11 cellular contexts compared by ENCODE assay signal in genomic region chr1:94095744-94096469, GRCh38. TPM values are rescaled to one million over a fixed set of nuclear protein-coding genes. Genes with fewer than 3 reads are reported as not detected.
DNase-seq lines count a peak whose midpoint lies in the region; ATAC-seq and TF ChIP-seq lines count a peak whose summit lies in the region.
"Had no signal": no experiment of that assay in that cellular context is flagged by ENCODE, and none has a peak within 500 bp of the region (broad histone marks: within the 10 kb centered on the region; RNA-seq: fewer than 3 reads in every experiment).

No MANE protein-coding gene starts in this region.

- TF ChIP-seq EP300 in sigmoid colon (IDR thresholded peaks at IDR 0.05), result no peak

- no peaks in the 10 kb centered on the region for H3K9me3 Mint-ChIP-seq in activated CD8-positive, alpha-beta memory T cell treated with anti-CD3 and anti-CD28 coated beads, Interleukin-2, amount 10 ng/mL, durations not matched to agents 7 days and 5 days (ENCODE audit: low read depth)
- no peaks in the 10 kb centered on the region for H3K9me3 Mint-ChIP-seq in activated T-cell treated with anti-CD3 and anti-CD28 coated beads, Interleukin-2, amount 50 U/mL, for 4 hours
- H3K9me3 Mint-ChIP-seq: activated CD4-positive, alpha-beta memory T cell treated with anti-CD3 and anti-CD28 coated beads, Interleukin-2, amount 10 ng/mL, durations not matched to agents 7 days and 5 days had no signal

- no peaks in the 10 kb centered on the region for H3K36me3 Mint-ChIP-seq in activated CD8-positive, alpha-beta memory T cell treated with anti-CD3 and anti-CD28 coated beads, Interleukin-2, amount 10 ng/mL, durations not matched to agents 7 days and 5 days
- H3K36me3 Mint-ChIP-seq in activated T-cell treated with anti-CD3 and anti-CD28 coated beads, Interleukin-2, amount 50 U/mL, for 4 hours (ENCODE audit: insufficient read depth), result no peaks in the 10 kb centered on the region

- H3K4me3 Mint-ChIP-seq in activated CD8-positive, alpha-beta memory T cell treated with anti-CD3 and anti-CD28 coated beads, Interleukin-2, amount 10 ng/mL, durations not matched to agents 7 days and 5 days, result no peak overlapping the region
- no peak overlapping the region for H3K4me3 Mint-ChIP-seq in activated T-cell treated with anti-CD3 and anti-CD28 coated beads, Interleukin-2, amount 50 U/mL, for 4 hours
- H3K4me3 Mint-ChIP-seq: activated CD4-positive, alpha-beta memory T cell treated with anti-CD3 and anti-CD28 coated beads, Interleukin-2, amount 10 ng/mL, durations not matched to agents 7 days and 5 days had no signal

- no peaks in the 10 kb centered on the region for H4K20me1 ChIP-seq in BLaER1

- H3K4me2 ChIP-seq in BLaER1, result peak overlapping the region; percentile 91

- TF ChIP-seq CTCF in cardiac fibroblast (IDR thresholded peaks at IDR 0.05; ENCODE audit: low read depth, low read length), result peak; percentile 2
- no peak for TF ChIP-seq CTCF in sigmoid colon (IDR thresholded peaks at IDR 0.05)
- no peak for TF ChIP-seq CTCF in omental fat pad (IDR thresholded peaks at IDR 0.05)

- intact Hi-C loops in sigmoid colon (cut with DNase I), result loop anchor here (1.0 kb wide), 1 partner anchor 27 kb away; no protein-coding TSS in a partner anchor

- H3K4me1 Mint-ChIP-seq in activated CD8-positive, alpha-beta memory T cell treated with anti-CD3 and anti-CD28 coated beads, Interleukin-2, amount 10 ng/mL, durations not matched to agents 7 days and 5 days, result peaks cover 20% of the 10 kb centered on the region
- peaks cover 4% of the 10 kb centered on the region for H3K4me1 Mint-ChIP-seq in activated T-cell treated with anti-CD3 and anti-CD28 coated beads, Interleukin-2, amount 50 U/mL, for 4 hours (ENCODE audit: low read depth)

- CTCF ChIA-PET in activated CD8-positive, alpha-beta memory T cell treated with anti-CD3 and anti-CD28 coated beads, Interleukin-2, amount 10 ng/mL, durations not matched to agents 7 days and 5 days (lab: Charles Lee), result no interaction called here

- WGBS in sigmoid colon, 2 donors, result 88 to 89% methylated on average over 14 of the region's 14 CpGs

- H3K9me3 ChIP-seq in BLaER1 (no peaks in the 10 kb centered on the region), sigmoid colon (no peaks in the 10 kb centered on the region)
- H3K9me3 ChIP-seq: BE2C had no signal

- H3K27ac Mint-ChIP-seq in activated CD8-positive, alpha-beta memory T cell treated with anti-CD3 and anti-CD28 coated beads, Interleukin-2, amount 10 ng/mL, durations not matched to agents 7 days and 5 days, result no peak overlapping the region
- H3K27ac Mint-ChIP-seq: activated CD4-positive, alpha-beta memory T cell treated with anti-CD3 and anti-CD28 coated beads, Interleukin-2, amount 10 ng/mL, durations not matched to agents 7 days and 5 days had no signal

- H3K9ac ChIP-seq in BLaER1, result peak overlapping the region; percentile 81

- H3K36me3 ChIP-seq in BLaER1 (no peaks in the 10 kb centered on the region), sigmoid colon (no peaks in the 10 kb centered on the region)
- H3K36me3 ChIP-seq: BE2C had no signal

- DNase-seq in cardiac fibroblast (ENCODE audit: low read depth in 2 of 2), result peak; percentile 64 to 79
- peak; percentile 38 for DNase-seq in hepatic stellate cell (ENCODE audit: low spot score)
- DNase-seq in sigmoid colon, result peak; percentile 82
- DNase-seq in omental fat pad (ENCODE audit: low spot score), result no peak
- DNase-seq in activated CD8-positive, alpha-beta memory T cell treated with anti-CD3 and anti-CD28 coated beads, Interleukin-2, amount 10 ng/mL, durations not matched to agents 7 days and 5 days, result no peak
- DNase-seq in activated T-cell treated with anti-CD3 and anti-CD28 coated beads, Interleukin-2, amount 50 U/mL, for 4 hours, result no peak
- no peak for DNase-seq in stimulated activated CD4-positive, alpha-beta T cell treated with anti-CD3 and anti-CD28 coated beads, Interleukin-12 subunit alpha, Interleukin-12 subunit beta, amount 100 ng/mL, for 4 hours
- DNase-seq: activated CD4-positive, alpha-beta memory T cell treated with anti-CD3 and anti-CD28 coated beads, Interleukin-2, amount 10 ng/mL, durations not matched to agents 7 days and 5 days; NCI-H1048 had no signal

- no peaks in the 10 kb centered on the region for H3K27me3 Mint-ChIP-seq in activated CD8-positive, alpha-beta memory T cell treated with anti-CD3 and anti-CD28 coated beads, Interleukin-2, amount 10 ng/mL, durations not matched to agents 7 days and 5 days
- H3K27me3 Mint-ChIP-seq in activated T-cell treated with anti-CD3 and anti-CD28 coated beads, Interleukin-2, amount 50 U/mL, for 4 hours (ENCODE audit: low read depth), result no peaks in the 10 kb centered on the region

- peaks cover 88% of the 10 kb centered on the region for H3K4me1 ChIP-seq in BLaER1
- peaks cover 0 to 64% (median 56%) of the 10 kb centered on the region in 4 donors for H3K4me1 ChIP-seq in sigmoid colon

- no peaks in the 10 kb centered on the region for H3K27me3 ChIP-seq in BLaER1
- no peaks in the 10 kb centered on the region for H3K27me3 ChIP-seq in sigmoid colon
- H3K27me3 ChIP-seq: BE2C had no signal

- H3K27ac ChIP-seq in BLaER1 (peak overlapping the region; percentile 98), sigmoid colon (peak overlapping the region; percentile 73 to 90 (median 76))

- no peak for TF ChIP-seq POLR2A in sigmoid colon (IDR thresholded peaks at IDR 0.05)

- ATAC-seq in omental fat pad (ENCODE audit: low FRiP score), result no peak
- no peak for ATAC-seq in activated CD8-positive, alpha-beta memory T cell treated with anti-CD3 and anti-CD28 coated beads, Interleukin-2, amount 10 ng/mL, durations not matched to agents 7 days and 5 days
- no peak for ATAC-seq in activated T-cell treated with anti-CD3 and anti-CD28 coated beads, Interleukin-2, amount 50 U/mL, for 4 hours

- peak overlapping the region; percentile 41; the same call in 1 of the 2 replicates for H3K4me3 ChIP-seq in BLaER1
- H3K4me3 ChIP-seq in cardiac fibroblast (replicated peaks in 1 of 2; ENCODE audit: low read depth in 2 of 2, low read length in 2 of 2), result no peak overlapping the region
- H3K4me3 ChIP-seq in sigmoid colon, result no peak overlapping the region

RNA-seq across cellular contexts. Expression of gene ABCA4, which starts 25.0 kb away (rescaled TPM):
- 1 to 10 TPM in 1 of 4 donors, under 1 TPM in 3; 0.14 to 1.1 (median 0.50) TPM for total RNA-seq in sigmoid colon
- polyA plus RNA-seq in sigmoid colon, result under 1 TPM in 1 of 3 donors, not detected in 2; 0.16 TPM
- total RNA-seq in omental fat pad, result under 1 TPM in 3 of 4 donors, not detected in 1; 0.37 to 0.79 (median 0.38) TPM
- not detected for total RNA-seq in activated CD8-positive, alpha-beta memory T cell treated with anti-CD3 and anti-CD28 coated beads, Interleukin-2, amount 10 ng/mL, durations not matched to agents 7 days and 5 days
- total RNA-seq in activated T-cell treated with anti-CD3 and anti-CD28 coated beads, Interleukin-2, amount 50 U/mL, for 4 hours, result not detected
- total RNA-seq: activated CD4-positive, alpha-beta memory T cell treated with anti-CD3 and anti-CD28 coated beads, Interleukin-2, amount 10 ng/mL, durations not matched to agents 7 days and 5 days had no signal

Comparison
In these comparisons a context has a peak if more than half of its experiments do, and no peak if none do; other contexts are left out.
1. DNase-seq: peak in cardiac fibroblast (2 of 2), hepatic stellate cell (single experiment) and sigmoid colon (single experiment); none in omental fat pad (single experiment), activated CD8-positive, alpha-beta memory T cell treated with anti-CD3 and anti-CD28 coated beads, Interleukin-2, amount 10 ng/mL, durations not matched to agents 7 days and 5 days (single experiment), activated T-cell treated with anti-CD3 and anti-CD28 coated beads, Interleukin-2, amount 50 U/mL, for 4 hours (single experiment) and stimulated activated CD4-positive, alpha-beta T cell treated with anti-CD3 and anti-CD28 coated beads, Interleukin-12 subunit alpha, Interleukin-12 subunit beta, amount 100 ng/mL, for 4 hours (single experiment).